In genomic region chr3:110521019-110521418, GRCh38 we compare ENCODE assay signal across 16 cellular contexts.
DNase-seq lines count a peak whose midpoint lies in the region; ATAC-seq, FAIRE-seq and TF ChIP-seq lines count a peak whose summit lies in the region.
"Had no signal": no experiment of that assay in that cellular context is flagged by ENCODE, and none has a peak within 500 bp of the region (broad histone marks: within the 10 kb centered on the region; RNA-seq: fewer than 3 reads in every experiment).

No MANE protein-coding gene starts in this region.

- ATAC-seq in HG03571 (IDR thresholded peaks at IDR 0.05; ENCODE audit: unreplicated experiment), result no peak
- ATAC-seq in activated naive CD8-positive, alpha-beta T cell treated with anti-CD3 and anti-CD28 coated beads, Interleukin-2, amount 50 U/mL, for 24 hours, result no peak
- ATAC-seq: body of pancreas had no signal

- no peaks in the 10 kb centered on the region for H3K9me1 ChIP-seq in keratinocyte (ENCODE audit: control insufficient read depth, extremely low read depth, insufficient read depth, low read length)

- no peaks in the 10 kb centered on the region for H3K27me3 ChIP-seq in keratinocyte (ENCODE audit: control insufficient read depth, extremely low read depth, insufficient read depth, low read length)
- H3K27me3 ChIP-seq in CD4-positive, alpha-beta memory T cell (ENCODE audit: insufficient read depth, low read length), result no peaks in the 10 kb centered on the region
- H3K27me3 ChIP-seq: body of pancreas had no signal

- POLR2A ChIA-PET in CD4-positive, alpha-beta memory T cell (lab: Charles Lee; ENCODE audit: partially characterized antibody), result no interaction called here

- intact Hi-C loops in cardiac septum (cut with DNase I), result no loop called here
- intact Hi-C loops in CD4-positive, alpha-beta memory T cell (cut with micrococcal nuclease), result no loop called here

- no peaks in the 10 kb centered on the region for H3K79me2 ChIP-seq in keratinocyte (ENCODE audit: control insufficient read depth, insufficient read depth, low read length)

- H3K9ac ChIP-seq in keratinocyte (ENCODE audit: control insufficient read depth, extremely low read depth, insufficient read depth, low read length), result no peak overlapping the region

- no peak overlapping the region for H3K4me3 Mint-ChIP-seq in activated naive CD8-positive, alpha-beta T cell treated with anti-CD3 and anti-CD28 coated beads, Interleukin-2, amount 50 U/mL, for 24 hours
- H3K4me3 Mint-ChIP-seq in CD4-positive, alpha-beta memory T cell, result no peak overlapping the region

- no peaks in the 10 kb centered on the region for H3K36me3 Mint-ChIP-seq in activated naive CD8-positive, alpha-beta T cell treated with anti-CD3 and anti-CD28 coated beads, Interleukin-2, amount 50 U/mL, for 24 hours (ENCODE audit: low read depth)
- H3K36me3 Mint-ChIP-seq in CD4-positive, alpha-beta memory T cell, result no peaks in the 10 kb centered on the region

- no peak overlapping the region for H3K4me2 ChIP-seq in keratinocyte (ENCODE audit: control insufficient read depth, extremely low read depth, insufficient read depth, low read depth, low read length)
- H3K4me2 ChIP-seq: PC-9 had no signal

- no peaks in the 10 kb centered on the region for H4K20me1 ChIP-seq in keratinocyte (ENCODE audit: control insufficient read depth, extremely low read depth, insufficient read depth, low read length)

- H3K27me3 Mint-ChIP-seq in activated naive CD8-positive, alpha-beta T cell treated with anti-CD3 and anti-CD28 coated beads, Interleukin-2, amount 50 U/mL, for 24 hours, result peaks cover 6% of the 10 kb centered on the region
- peaks cover 1 to 4% of the 10 kb centered on the region in 2 donors for H3K27me3 Mint-ChIP-seq in CD4-positive, alpha-beta memory T cell
- H3K27me3 Mint-ChIP-seq: progenitor cell of endocrine pancreas had no signal

- CTCF ChIA-PET in CD4-positive, alpha-beta memory T cell (lab: Charles Lee; ENCODE audit: partially characterized antibody), result interaction anchor here (1.3 kb wide), 1 partner anchor 10 kb away, joined by 3 read pairs; no protein-coding TSS in a partner anchor

- H3K36me3 ChIP-seq in keratinocyte (ENCODE audit: control insufficient read depth in 2 of 2, extremely low read depth in 1 of 2, insufficient read depth in 2 of 2, low read length in 2 of 2), result no peaks in the 10 kb centered on the region
- no peaks in the 10 kb centered on the region for H3K36me3 ChIP-seq in CD4-positive, alpha-beta memory T cell (ENCODE audit: insufficient read depth, low read length)

- H3K9me3 ChIP-seq in keratinocyte (ENCODE audit: control insufficient read depth, low read depth, low read length), result no peaks in the 10 kb centered on the region
- H3K9me3 ChIP-seq in CD4-positive, alpha-beta memory T cell (ENCODE audit: control insufficient read depth in 1 of 2, low read length in 2 of 2), result no peaks in the 10 kb centered on the region
- H3K9me3 ChIP-seq: body of pancreas had no signal

- no peak for TF ChIP-seq CTCF in AG09309 (IDR thresholded peaks at IDR 0.05; ENCODE audit: control insufficient read depth, insufficient read depth, low read depth, low read length, missing control alignments)
- TF ChIP-seq CTCF in keratinocyte (optimal IDR thresholded peaks at IDR 0.05 in 1 of 3, IDR thresholded peaks at IDR 0.05 in 1 of 3, conservative IDR thresholded peaks at IDR 0.05 in 1 of 3; ENCODE audit: extremely low read depth in 1 of 3, insufficient read depth in 2 of 3, low read length in 3 of 3), result no peak

- H3K27ac Mint-ChIP-seq in activated naive CD8-positive, alpha-beta T cell treated with anti-CD3 and anti-CD28 coated beads, Interleukin-2, amount 50 U/mL, for 24 hours, result no peak overlapping the region
- H3K27ac Mint-ChIP-seq in CD4-positive, alpha-beta memory T cell, result peak overlapping the region in 1 of 7 donors; percentile 11
- H3K27ac Mint-ChIP-seq: progenitor cell of endocrine pancreas had no signal

- H2AFZ ChIP-seq in keratinocyte (ENCODE audit: control insufficient read depth, low read length), result no peak overlapping the region
- H2AFZ ChIP-seq: PC-9 had no signal

- dilution Hi-C loops in keratinocyte (cut with MboI; ENCODE audit: extremely low pct_ligation_motif_present, low sequenced_read_pairs), result no loop called here

- FAIRE-seq in keratinocyte (lab: Jason Lieb, UNC), result peak; percentile 73

- DNase-seq in AG09309 (ENCODE audit: low read depth) (peak; percentile 79), LHCN-M2 (ENCODE audit: low read depth) (peak; percentile 78), brain pericyte (ENCODE audit: low read depth, low spot score) (peak; percentile 58), keratinocyte (ENCODE audit: low read depth, low spot score) (peak; percentile 36), cardiac septum (ENCODE audit: low spot score) (no peak)
- no peak for DNase-seq in activated naive CD8-positive, alpha-beta T cell treated with anti-CD3 and anti-CD28 coated beads, Interleukin-2, amount 50 U/mL, for 24 hours
- DNase-seq in CD4-positive, alpha-beta memory T cell, result no peak
- DNase-seq: activated T-cell treated with anti-CD3 and anti-CD28 coated beads for 4 hours, GOT3, KG1, NCI-H2171 treated with DMSO at 0.1 percent for 48 hours had no signal

- no peaks in the 10 kb centered on the region for H3K9me3 Mint-ChIP-seq in activated naive CD8-positive, alpha-beta T cell treated with anti-CD3 and anti-CD28 coated beads, Interleukin-2, amount 50 U/mL, for 24 hours
- H3K9me3 Mint-ChIP-seq in CD4-positive, alpha-beta memory T cell, result peaks cover 0 to 6% (median 0%) of the 10 kb centered on the region in 8 donors

- no peaks in the 10 kb centered on the region for H3K4me1 Mint-ChIP-seq in activated naive CD8-positive, alpha-beta T cell treated with anti-CD3 and anti-CD28 coated beads, Interleukin-2, amount 50 U/mL, for 24 hours
- H3K4me1 Mint-ChIP-seq in CD4-positive, alpha-beta memory T cell, result no peaks in the 10 kb centered on the region

- no peak overlapping the region for H3K4me3 ChIP-seq in AG09309 (ENCODE audit: control insufficient read depth, low read depth, low read length)
- no peak overlapping the region for H3K4me3 ChIP-seq in keratinocyte (ENCODE audit: control insufficient read depth in 2 of 3, extremely low read depth in 1 of 3, insufficient read depth in 2 of 3, low read depth in 1 of 3, low read length in 3 of 3)
- no peak overlapping the region for H3K4me3 ChIP-seq in CD4-positive, alpha-beta memory T cell (ENCODE audit: low read length in 2 of 2)
- H3K4me3 ChIP-seq: body of pancreas, PC-9 had no signal

- no peak overlapping the region for H3K27ac ChIP-seq in keratinocyte (ENCODE audit: control insufficient read depth, insufficient read depth, low read length)
- H3K27ac ChIP-seq in CD4-positive, alpha-beta memory T cell (ENCODE audit: low read depth, low read length), result no peak overlapping the region
- H3K27ac ChIP-seq: body of pancreas, C4-2B, PC-9 had no signal

- no peaks in the 10 kb centered on the region for H3K4me1 ChIP-seq in keratinocyte (ENCODE audit: control insufficient read depth, extremely low read depth, insufficient read depth, low read length)
- no peaks in the 10 kb centered on the region for H3K4me1 ChIP-seq in CD4-positive, alpha-beta memory T cell (ENCODE audit: insufficient read depth, low read length)
- H3K4me1 ChIP-seq: body of pancreas had no signal

Comparison
In these comparisons a context has a peak if more than half of its experiments do, and no peak if none do; other contexts are left out.
1. DNase-seq: peak in AG09309 (single experiment), LHCN-M2 (single experiment), brain pericyte (single experiment) and keratinocyte (single experiment); none in cardiac septum (single experiment), activated naive CD8-positive, alpha-beta T cell treated with anti-CD3 and anti-CD28 coated beads, Interleukin-2, amount 50 U/mL, for 24 hours (single experiment) and CD4-positive, alpha-beta memory T cell (0 of 5).